21 cellular contexts compared by ENCODE assay signal in genomic region chr18:32937007-32937540, GRCh38.
"Had no signal": no experiment of that assay in that cellular context is flagged by ENCODE, and none has a peak within 500 bp of the region (broad histone marks: within the 10 kb centered on the region; RNA-seq: fewer than 3 reads in every experiment).

No MANE protein-coding gene starts in this region.

- H3K4me1 Mint-ChIP-seq: activated CD4-positive, alpha-beta T cell treated with anti-CD3 and anti-CD28 coated beads, Interleukin-2, amount 10 ng/mL, durations not matched to agents 7 days and 5 days; activated naive CD8-positive, alpha-beta T cell treated with anti-CD3 and anti-CD28 coated beads, Interleukin-2, amount 10 ng/mL, durations not matched to agents 7 days and 5 days had no signal

- H3K9me3 ChIP-seq: breast epithelium, lower lobe of right lung, ovary, thoracic aorta, upper lobe of right lung had no signal

- H3K4me3 Mint-ChIP-seq: activated CD4-positive, alpha-beta T cell treated with anti-CD3 and anti-CD28 coated beads, Interleukin-2, amount 10 ng/mL, durations not matched to agents 7 days and 5 days; activated naive CD8-positive, alpha-beta T cell treated with anti-CD3 and anti-CD28 coated beads, Interleukin-2, amount 10 ng/mL, durations not matched to agents 7 days and 5 days; activated T-cell treated with anti-CD3 and anti-CD28 coated beads, Interleukin-2, amount 50 U/mL, for 72 hours; effector memory CD8-positive, alpha-beta T cell; mesothelial cell of epicardium; neural crest cell had no signal

- H3K36me3 ChIP-seq: breast epithelium, lower lobe of right lung, ovary, thoracic aorta, upper lobe of right lung had no signal

- H3K4me3 ChIP-seq: breast epithelium, lower lobe of right lung, ovary, thoracic aorta, upper lobe of right lung had no signal

- H3K27me3 ChIP-seq: breast epithelium, foreskin keratinocyte, upper lobe of right lung had no signal

- H3K27me3 Mint-ChIP-seq: activated CD4-positive, alpha-beta T cell treated with anti-CD3 and anti-CD28 coated beads, Interleukin-2, amount 10 ng/mL, durations not matched to agents 7 days and 5 days; activated naive CD8-positive, alpha-beta T cell treated with anti-CD3 and anti-CD28 coated beads, Interleukin-2, amount 10 ng/mL, durations not matched to agents 7 days and 5 days; effector memory CD8-positive, alpha-beta T cell had no signal

- DNase-seq: activated CD4-positive, alpha-beta T cell treated with anti-CD3 and anti-CD28 coated beads, Interleukin-2, amount 10 ng/mL, durations not matched to agents 7 days and 5 days; activated CD8-positive, alpha-beta memory T cell treated with anti-CD3 and anti-CD28 coated beads, Interleukin-2, amount 50 U/mL, for 48 hours; activated gamma-delta T cell treated with Interleukin-2 at 50 U/mL for 16 hours; activated naive CD8-positive, alpha-beta T cell treated with anti-CD3 and anti-CD28 coated beads, Interleukin-2, amount 10 ng/mL, durations not matched to agents 7 days and 5 days; activated T-cell treated with anti-CD3 and anti-CD28 coated beads, Interleukin-2, amount 50 U/mL, for 72 hours; aorta; cerebellar nuclear complex; dermis blood vessel endothelial cell; effector memory CD8-positive, alpha-beta T cell; foreskin keratinocyte; head of caudate nucleus; left cardiac atrium; lower lobe of right lung; ovary; stimulated activated CD4-positive, alpha-beta T cell treated with anti-CD3 and anti-CD28 coated beads, Interleukin-12 subunit alpha, Interleukin-12 subunit beta, amount 100 ng/mL, for 4 hours; stimulated activated CD4-positive, alpha-beta T cell treated with anti-CD3 and anti-CD28 coated beads, Interleukin-2, amount 100 ng/mL, for 24 hours; upper lobe of right lung had no signal

- H3K4me1 ChIP-seq: breast epithelium, foreskin keratinocyte, lower lobe of right lung, upper lobe of right lung had no signal

- H3K36me3 Mint-ChIP-seq: activated naive CD8-positive, alpha-beta T cell treated with anti-CD3 and anti-CD28 coated beads, Interleukin-2, amount 10 ng/mL, durations not matched to agents 7 days and 5 days; mesothelial cell of epicardium had no signal

- H3K27ac Mint-ChIP-seq: activated CD4-positive, alpha-beta T cell treated with anti-CD3 and anti-CD28 coated beads, Interleukin-2, amount 10 ng/mL, durations not matched to agents 7 days and 5 days; activated naive CD8-positive, alpha-beta T cell treated with anti-CD3 and anti-CD28 coated beads, Interleukin-2, amount 10 ng/mL, durations not matched to agents 7 days and 5 days; activated T-cell treated with anti-CD3 and anti-CD28 coated beads, Interleukin-2, amount 50 U/mL, for 72 hours; effector memory CD8-positive, alpha-beta T cell; mesothelial cell of epicardium had no signal

- H3K9me3 Mint-ChIP-seq: activated CD4-positive, alpha-beta T cell treated with anti-CD3 and anti-CD28 coated beads, Interleukin-2, amount 10 ng/mL, durations not matched to agents 7 days and 5 days; activated naive CD8-positive, alpha-beta T cell treated with anti-CD3 and anti-CD28 coated beads, Interleukin-2, amount 10 ng/mL, durations not matched to agents 7 days and 5 days had no signal

- H3K27ac ChIP-seq: breast epithelium, foreskin keratinocyte, lower lobe of right lung, ovary, thoracic aorta, upper lobe of right lung had no signal
